ENCODE assay signal across 8 cellular contexts in the genomic region with DNA sequence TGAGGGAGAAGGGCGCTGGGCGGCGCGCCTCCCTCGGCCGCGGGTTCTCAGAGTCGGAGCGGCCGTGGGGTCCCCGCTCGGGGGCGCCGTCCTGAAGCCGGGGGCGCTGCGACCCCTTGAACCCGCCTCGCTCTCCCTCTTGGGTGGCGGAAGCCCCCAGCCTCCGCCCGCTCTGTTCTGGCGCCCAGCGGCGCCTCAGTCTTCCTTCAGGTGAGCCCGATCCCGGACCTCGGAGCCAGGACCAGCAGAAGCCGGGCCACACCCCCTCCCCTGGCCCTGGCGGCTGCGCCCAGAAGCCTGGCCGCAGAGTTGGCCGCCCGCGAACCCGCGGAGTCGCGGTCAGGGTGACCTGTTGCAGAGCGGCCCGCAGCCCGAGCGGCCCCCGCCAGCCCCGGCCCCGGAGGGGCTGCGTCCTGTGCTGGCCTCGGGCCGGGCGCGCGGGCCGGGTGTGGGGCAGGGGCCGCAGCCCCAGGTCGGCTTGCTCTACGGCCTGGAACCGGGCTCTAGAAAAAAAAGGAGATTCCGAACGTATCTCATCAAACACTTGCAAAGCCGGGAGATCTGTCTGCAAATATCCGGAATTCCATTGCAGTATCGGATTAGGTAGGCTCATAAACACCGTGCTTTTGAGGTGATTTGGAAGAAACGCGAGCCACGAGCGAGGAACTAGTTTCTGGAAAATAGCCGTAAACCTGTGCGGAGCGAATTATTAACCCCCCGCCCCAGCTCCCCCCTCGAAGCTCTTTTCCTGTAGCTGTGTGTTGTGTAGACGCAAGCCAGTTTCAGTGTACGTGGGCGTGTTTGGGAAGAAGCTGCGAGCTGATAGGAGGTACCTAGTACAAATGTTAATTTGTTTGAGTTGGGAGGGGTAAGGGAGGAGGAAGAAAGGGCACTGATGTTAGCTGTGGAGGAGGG. TPM values are rescaled to one million over a fixed set of nuclear protein-coding genes. Genes with fewer than 3 reads are reported as not detected.
A peak's percentile ranks its signal among the peaks of the same experiment; 100 is the strongest.
DNase-seq lines count a peak whose midpoint lies in the region; ATAC-seq, FAIRE-seq and TF ChIP-seq lines count a peak whose summit lies in the region.

No MANE protein-coding gene starts in this region.

- H3K9me2 ChIP-seq in hepatocyte (replicated peaks; ENCODE audit: insufficient read depth) = no peaks in the 10 kb centered on the region

- no peaks in the 10 kb centered on the region for H3K36me3 Mint-ChIP-seq in T-helper 1 cell treated with Interleukin-12 subunit alpha and Interleukin-12 subunit beta and Interleukin-4 antibody, amounts not matched to agents 30 μg/mL and 1 μg/mL, for 36 hours (ENCODE audit: low read depth)

- H3K27ac Mint-ChIP-seq in T-helper 1 cell treated with Interleukin-12 subunit alpha and Interleukin-12 subunit beta and Interleukin-4 antibody, amounts not matched to agents 30 μg/mL and 1 μg/mL, for 36 hours = peak overlapping the region; percentile 53

- peaks cover 0 to 16% of the 10 kb centered on the region in 2 experiments; a peak in 4 of 5 replicates for H3K4me1 ChIP-seq in K562 (replicated peaks in 1 of 2; ENCODE audit: control insufficient read depth in 2 of 2, insufficient read depth in 2 of 2, low read length in 2 of 2)
- no peaks in the 10 kb centered on the region for H3K4me1 ChIP-seq in hepatocyte (ENCODE audit: insufficient read depth)

- H3K4me3 Mint-ChIP-seq in T-helper 1 cell treated with Interleukin-12 subunit alpha and Interleukin-12 subunit beta and Interleukin-4 antibody, amounts not matched to agents 30 μg/mL and 1 μg/mL, for 36 hours = peak overlapping the region; percentile 76

- POLR2A ChIA-PET in K562 (lab: Yijun Ruan, JAX) = interaction anchor here (0.6 to 3.1 kb wide), 6 partner anchors 10 to 61 kb away, joined by 3 to 13 read pairs (median 4); no protein-coding TSS in a partner anchor

- H3K27me3 Mint-ChIP-seq in T-helper 1 cell treated with Interleukin-12 subunit alpha and Interleukin-12 subunit beta and Interleukin-4 antibody, amounts not matched to agents 30 μg/mL and 1 μg/mL, for 36 hours (ENCODE audit: low read depth) = peaks cover 29% of the 10 kb centered on the region

- peak overlapping the region; percentile 94 for H2AFZ ChIP-seq in K562 (ENCODE audit: low read depth, low read length)
- peak overlapping the region; percentile 79 for H2AFZ ChIP-seq in hepatocyte

- no peaks in the 10 kb centered on the region for H3K9me3 Mint-ChIP-seq in T-helper 1 cell treated with Interleukin-12 subunit alpha and Interleukin-12 subunit beta and Interleukin-4 antibody, amounts not matched to agents 30 μg/mL and 1 μg/mL, for 36 hours

- peak; percentile 16 for TF ChIP-seq CTCF in GM12873 (IDR thresholded peaks at IDR 0.05; ENCODE audit: insufficient read depth, low read depth, low read length, missing control alignments)
- no peak for TF ChIP-seq CTCF in NB4 (IDR thresholded peaks at IDR 0.05; ENCODE audit: low read depth, low read length)
- TF ChIP-seq CTCF in K562 (IDR thresholded peaks at IDR 0.05 in 2 of 3, conservative IDR thresholded peaks at IDR 0.05 in 1 of 3; ENCODE audit: insufficient read depth in 2 of 3, low read depth in 1 of 3, low read length in 3 of 3) = peak in 1 of 3 experiments; percentile 41; a peak in 1 of 6 replicates
- TF ChIP-seq CTCF in hepatocyte (IDR thresholded peaks at IDR 0.05; ENCODE audit: poor library complexity) = peak; percentile 28

- no peak for TF ChIP-seq EP300 in K562 (IDR thresholded peaks at IDR 0.05; ENCODE audit: low read length)

- peak; percentile 93 for DNase-seq in NB4 (ENCODE audit: low read depth)
- peak; percentile 77 to 90 (median 79) for DNase-seq in K562 (ENCODE audit: extremely low read depth in 1 of 4, low spot score in 3 of 4)
- DNase-seq in hepatocyte (ENCODE audit: low spot score) = peak; percentile 90
- DNase-seq in renal cortical epithelial cell (ENCODE audit: low read depth) = peak; percentile 98
- no peak for DNase-seq in NCI-H2029 treated with DMSO at 0.1 percent for 48 hours (lab: John Stamatoyannopoulos, UW)

- WGBS in K562 (ENCODE audit: insufficient coverage, low coverage, missing lambda C conversion rate) = under 1% methylated on average over 46 of the region's 76 CpGs
- under 1% methylated on average over 32 of the region's 76 CpGs for WGBS in hepatocyte (ENCODE audit: low lambda C conversion rate, missing lambda C conversion rate)

- peak overlapping the region; percentile 59 to 90 for H3K9ac ChIP-seq in K562 (ENCODE audit: insufficient read depth in 1 of 2, low read depth in 2 of 2, low read length in 2 of 2)

- H3K79me2 ChIP-seq in K562 (ENCODE audit: control insufficient read depth, insufficient read depth, low read length) = no peaks in the 10 kb centered on the region
- H3K79me2 ChIP-seq in hepatocyte = peaks cover 43% of the 10 kb centered on the region

- ATAC-seq in HG02610 (IDR thresholded peaks at IDR 0.05; ENCODE audit: unreplicated experiment) = peak; percentile 62
- ATAC-seq in K562 = peak; percentile 89

- H3K27me3 ChIP-seq in K562 (ENCODE audit: control insufficient read depth in 2 of 2, insufficient read depth in 2 of 2, low read length in 2 of 2) (0 out of 5 replicates have a peak, but pooled peaks cover 0 to 5% of the 10 kb centered on the region in 2 experiments), hepatocyte (no peaks in the 10 kb centered on the region)

- intact Hi-C loops in K562 (cut with micrococcal nuclease) = no loop called here

- H4K20me1 ChIP-seq in K562 (replicated peaks; ENCODE audit: control insufficient read depth, insufficient read depth, low read length) (no peaks in the 10 kb centered on the region), hepatocyte (ENCODE audit: insufficient read depth, poor library complexity, severe bottlenecking) (no peaks in the 10 kb centered on the region)

- TF ChIP-seq RAD21 in K562 (CRISPR knock-in tag; conservative IDR thresholded peaks at IDR 0.05 in 1 of 2, IDR thresholded peaks at IDR 0.05 in 1 of 2) = peak in 1 of 2 experiments; percentile 23; a peak in 1 of 4 replicates

- H3K9me1 ChIP-seq in K562 (ENCODE audit: control insufficient read depth, insufficient read depth, low read length) = no peaks in the 10 kb centered on the region

- H3K27ac ChIP-seq in K562 (ENCODE audit: extremely low read depth, low read depth, low read length) (peak overlapping the region; percentile 47; the same call in 2 of the 3 replicates), hepatocyte (peak overlapping the region; percentile 95)

- CTCF ChIA-PET in K562 (lab: Yijun Ruan, JAX; ENCODE audit: low intra/inter-chr PET ratio) = interaction anchor here (0.6 to 1.0 kb wide), 2 partner anchors 277 to 353 kb away, joined by 3 to 10 read pairs; no protein-coding TSS in a partner anchor

- H3K4me1 Mint-ChIP-seq in T-helper 1 cell treated with Interleukin-12 subunit alpha and Interleukin-12 subunit beta and Interleukin-4 antibody, amounts not matched to agents 30 μg/mL and 1 μg/mL, for 36 hours (ENCODE audit: low read depth) = peaks cover 10% of the 10 kb centered on the region

- peak; percentile 98 for FAIRE-seq in K562 (lab: Jason Lieb, UNC)

- H3K4me2 ChIP-seq in K562 (ENCODE audit: insufficient read depth, low read length) (peak overlapping the region; percentile 89), hepatocyte (peak overlapping the region; percentile 75)

- H3K36me3 ChIP-seq in K562 (ENCODE audit: control insufficient read depth, insufficient read depth, low read length) (no peaks in the 10 kb centered on the region), hepatocyte (replicated peaks; ENCODE audit: insufficient read depth, low read depth) (no peaks in the 10 kb centered on the region)

- TF ChIP-seq POLR2A in NB4 (IDR thresholded peaks at IDR 0.05; ENCODE audit: extremely low read depth, insufficient read length) = peak; percentile 66
- no peak for TF ChIP-seq POLR2A in K562 (conservative IDR thresholded peaks at IDR 0.05)

- H3K4me3 ChIP-seq in NB4 (ENCODE audit: low read depth, low read length) (peak overlapping the region; percentile 76), K562 (peak overlapping the region; percentile 63), hepatocyte (peak overlapping the region; percentile 74)

- in situ Hi-C loops in K562 (cut with MboI) = no loop called here

- no TSS peak for BruUV-seq in K562 (replicated peaks; lab: Mats Ljungman, UMichigan)

- no peaks in the 10 kb centered on the region for H3K9me3 ChIP-seq in K562 (replicated peaks; ENCODE audit: control insufficient read depth, insufficient read depth, low read depth, low read length)
- H3K9me3 ChIP-seq in hepatocyte (ENCODE audit: low read depth) = no peaks in the 10 kb centered on the region

TF ChIP-seq in K562, 482 proteins besides CTCF, POLR2A, EP300 and RAD21 (continues in another document):
- TF ChIP-seq ZFX (CRISPR knock-in tag; IDR thresholded peaks at IDR 0.05) (peak; percentile 64), ZNF778 (CRISPR knock-in tag; IDR thresholded peaks at IDR 0.05) (no peak), SMARCC2 (IDR thresholded peaks at IDR 0.05; ENCODE audit: low read depth) (no peak), ZNF785 (CRISPR knock-in tag; IDR thresholded peaks at IDR 0.05) (no peak)

RNA-seq across cellular contexts. Expression of a gene that starts 0.8 kb away (rescaled TPM):
- total RNA-seq in K562 (2011; cell fraction: chromatin; rRNA removed; ENCODE audit: low replicate concordance) = 4.6 and 12.0 TPM in 2 replicates
- total RNA-seq in K562 (2011; cell fraction: nucleolus; rRNA removed) = 2.1 and 2.5 TPM in 2 replicates
- 3.5 and 10.5 TPM in 2 replicates for total RNA-seq in K562 (2011; cell fraction: nucleoplasm; rRNA removed)
- 1.0 and 3.0 TPM in 2 replicates for total RNA-seq in K562 (2014; rRNA removed)
- 1.8 and 2.9 TPM in 2 replicates for total RNA-seq in K562 (2014; rRNA removed; fragmentation: Illumina TruSeq; extraction: Trizol)
- 1.7 and 2.5 TPM in 2 replicates for total RNA-seq in K562 (2015; rRNA removed; fragmentation: Illumina TruSeq; extraction: Trizol)
- 3.4 and 4.0 TPM in 2 replicates for total RNA-seq in K562 (2021)
- polyA plus RNA-seq in K562 (2011; rRNA removed) = 6.5 and 12.5 TPM in 2 replicates
- 1.2 and 3.6 TPM in 2 replicates for polyA plus RNA-seq in K562 (2011; cell fraction: cytosol; rRNA removed)
- polyA plus RNA-seq in K562 (2011; cell fraction: nucleus; rRNA removed) = 4.3 and 13.6 TPM in 2 replicates
- 0.95 and 1.7 TPM in 2 replicates for polyA plus RNA-seq in K562 (2012)
- 1.3 and 2.2 TPM in 2 replicates for polyA plus RNA-seq in K562 (2014; fragmentation: Illumina TruSeq; extraction: Trizol)
- under 1 TPM; 0.28 to 0.63 TPM for polyA plus RNA-seq in K562 (2014; fragmentation: Nextera tagmentation; extraction: Ambion mirVana)
- 2.6 and 4.2 TPM in 2 replicates for polyA plus RNA-seq in K562 (2014; rRNA removed)
- polyA minus RNA-seq in K562 (2011; rRNA and poly(A)+ RNA removed) = 12.6 and 40.7 TPM in 2 replicates
- 4.7 and 14.4 TPM in 2 replicates for polyA minus RNA-seq in K562 (2011; cell fraction: cytosol; rRNA and poly(A)+ RNA removed)
- polyA minus RNA-seq in K562 (2011; cell fraction: nucleus; rRNA and poly(A)+ RNA removed) = 6.7 and 34.4 TPM in 2 replicates
- 31.3 and 35.4 TPM in 2 replicates for total RNA-seq in hepatocyte
- 9.3 and 9.5 TPM in 2 replicates for polyA plus RNA-seq in hepatocyte
- total RNA-seq in renal cortical epithelial cell = 20.1 and 20.7 TPM in 2 replicates
